23 cellular contexts compared by ENCODE assay signal in the genomic region with DNA sequence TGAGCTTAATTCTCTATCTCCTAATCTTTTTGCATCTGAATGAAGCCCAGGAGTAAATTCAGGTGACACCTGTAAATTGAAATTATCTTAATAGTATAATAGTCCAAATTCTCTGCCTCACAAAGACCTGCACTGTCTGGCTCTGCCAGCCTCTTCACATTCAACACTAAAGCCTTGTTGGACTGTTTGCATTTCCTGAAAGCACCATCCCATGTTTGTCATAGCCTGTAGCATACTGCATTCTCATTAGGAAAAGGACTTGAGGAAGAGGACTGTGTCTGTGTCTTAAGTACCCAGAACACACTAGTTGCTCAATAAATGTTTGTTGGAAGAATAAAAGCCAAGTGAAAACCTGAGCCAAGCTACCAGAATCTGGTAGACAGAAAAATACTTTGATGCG.
"Had no signal": no experiment of that assay in that cellular context is flagged by ENCODE, and none has a peak within 500 bp of the region (broad histone marks: within the 10 kb centered on the region; RNA-seq: fewer than 3 reads in every experiment).

No MANE protein-coding gene starts in this region.

- H3K36me3 ChIP-seq: adrenal gland, breast epithelium had no signal

- H3K4me1 ChIP-seq: adrenal gland, breast epithelium had no signal

- H3K4me3 ChIP-seq: adrenal gland, breast epithelium had no signal

- H3K27me3 ChIP-seq: adrenal gland, breast epithelium had no signal

- H3K27ac ChIP-seq: adrenal gland, breast epithelium had no signal

- H3K9me3 ChIP-seq: adrenal gland, breast epithelium, SK-N-SH had no signal

- ATAC-seq: activated CD4-positive, CD25-positive, alpha-beta regulatory T cell treated with anti-CD3 and anti-CD28 coated beads, Interleukin-2, amount 50 U/mL, for 24 hours; activated CD8-positive, alpha-beta T cell treated with anti-CD3 and anti-CD28 coated beads for 36 hours; activated T-cell treated with anti-CD3 and anti-CD28 coated beads, Interleukin-2, amount 50 U/mL, for 72 hours; Panc1; Right ventricle myocardium inferior had no signal

- DNase-seq: activated CD4-positive, alpha-beta T cell treated with anti-CD3 and anti-CD28 coated beads for 4 hours; activated CD8-positive, alpha-beta memory T cell treated with anti-CD3 and anti-CD28 coated beads, Interleukin-2, amount 50 U/mL, for 4 hours; activated CD8-positive, alpha-beta T cell treated with anti-CD3 and anti-CD28 coated beads for 36 hours; activated naive CD4-positive, alpha-beta T cell treated with anti-CD3 and anti-CD28 coated beads, Interleukin-2, amount 50 U/mL, for 16 hours; activated naive CD8-positive, alpha-beta T cell treated with anti-CD3 and anti-CD28 coated beads, Interleukin-2, amount 10 ng/mL, durations not matched to agents 7 days and 5 days; activated T-cell treated with anti-CD3 and anti-CD28 coated beads, Interleukin-2, amount 50 U/mL, for 72 hours; adrenal gland; aorta; KBM-7; NCI-H1092; NCI-H1417; NCI-H187 treated with DMSO at 0.1 percent for 48 hours; NCI-H2107; NCI-H2171 treated with DMSO at 0.1 percent for 48 hours; NCI-H226; NCI-H526; NCI-H774; RPMI8226; SK-N-SH had no signal
